In genomic region chr5:78983171-78983570, GRCh38 we compare ENCODE assay signal across 8 cellular contexts. TPM values are rescaled to one million over a fixed set of nuclear protein-coding genes. Genes with fewer than 3 reads are reported as not detected.
DNase-seq lines count a peak whose midpoint lies in the region; ATAC-seq, FAIRE-seq and TF ChIP-seq lines count a peak whose summit lies in the region.
"Not testable (repeated sequence)": the region's sequence is repeated elsewhere in the genome, so short reads cannot be mapped to it uniquely, and the experiment has no call there.

No MANE protein-coding gene starts in this region.

- H3K9ac ChIP-seq in IMR-90 (ENCODE audit: low read depth, low read length), result not testable (repeated sequence)
- H3K9ac ChIP-seq in SU-DHL-6 (ENCODE audit: low read length) (peak overlapping the region; percentile 79), kidney (ENCODE audit: low read length in 2 of 2) (peak overlapping the region in 1 of 2 donors; percentile 74)

- peak overlapping the region; percentile 41; the same call in 1 of the 3 replicates for H2BK15ac ChIP-seq in IMR-90 (ENCODE audit: low read depth, low read length)

- H3K9me3 ChIP-seq in CD8-positive, alpha-beta memory T cell (ENCODE audit: low read length); IMR-90 (ENCODE audit: control insufficient read depth, insufficient read depth, low read length); SU-DHL-6 (ENCODE audit: insufficient read depth, low read length); kidney (ENCODE audit: control insufficient read depth in 1 of 2, low read length in 2 of 2); neutrophil; uterus: not testable (repeated sequence)

- H2AK5ac ChIP-seq in IMR-90 (ENCODE audit: low read depth, low read length), result peak overlapping the region; percentile 81; the same call in 1 of the 2 replicates

- dilution Hi-C loops in IMR-90 (cut with HindIII; ENCODE audit: low sequenced_read_pairs, unreplicated experiment), result not testable (repeated sequence)

- not testable (repeated sequence) for H3K9me1 ChIP-seq in IMR-90 (ENCODE audit: insufficient read depth, low read length)

- not testable (repeated sequence) for BruUV-seq in IMR-90 (replicated peaks; lab: Mats Ljungman, UMichigan)

- FAIRE-seq in kidney (lab: Jason Lieb, UNC), result not testable (repeated sequence)

- not testable (repeated sequence) for H3K36me3 Mint-ChIP-seq in CD8-positive, alpha-beta memory T cell; activated T-helper 1 cell treated with anti-CD3 and anti-CD28 coated beads, Interleukin-12 subunit alpha, Interleukin-12 subunit beta, Interleukin-2, Interleukin-4 antibody, amounts not matched to agents 30 ng/mL and 10 ng/mL and 1 ng/mL, durations not matched to agents 14 hours and 24 hours and 36 hours (ENCODE audit: low read depth); dendritic cell treated with granulocyte-macrophage colony-stimulating factor and Interleukin-4, amounts not matched to agents 40 ng/mL and 50 ng/mL, for 4 days (ENCODE audit: low read depth)

- 100% methylated on average over 3 of the region's 10 CpGs; no CpG with 5 or more reads in 1 of the 2 experiments for WGBS in IMR-90 (ENCODE audit: extremely low coverage in 2 of 2, insufficient read length in 1 of 2), 2 experiments

- H4K8ac ChIP-seq in IMR-90 (ENCODE audit: low read depth in 2 of 2, low read length in 2 of 2), result peak overlapping the region; percentile 72 to 94; a peak in 3 of 4 replicates

- peaks cover 23% of the 10 kb centered on the region for H3F3A ChIP-seq in SU-DHL-6 (ENCODE audit: insufficient read depth)

- H3K14ac ChIP-seq in IMR-90 (replicated peaks; ENCODE audit: low read depth, low read length), result peak overlapping the region; percentile 93

- H2BK20ac ChIP-seq in IMR-90 (ENCODE audit: low read depth, low read length), result peak overlapping the region; percentile 41; the same call in 1 of the 2 replicates

- not testable (repeated sequence) for H4K20me1 ChIP-seq in IMR-90 (ENCODE audit: insufficient read depth, low read length); SU-DHL-6 (ENCODE audit: low read depth, low read length)

- H3K36me3 ChIP-seq in CD8-positive, alpha-beta memory T cell (ENCODE audit: insufficient read depth, low read length); IMR-90 (ENCODE audit: control insufficient read depth, insufficient read depth, low read length); SU-DHL-6 (ENCODE audit: low read length); kidney (ENCODE audit: control insufficient read depth in 1 of 2, insufficient read depth in 2 of 2, low read length in 2 of 2); neutrophil; uterus: not testable (repeated sequence)

- H3K23ac ChIP-seq in IMR-90 (ENCODE audit: low read depth, low read length), result peak overlapping the region; percentile 77

- H3K4me3 Mint-ChIP-seq in CD8-positive, alpha-beta memory T cell, result peak overlapping the region in 6 of 7 donors; percentile 84 to 95 (median 92)
- H3K4me3 Mint-ChIP-seq in activated T-helper 1 cell treated with anti-CD3 and anti-CD28 coated beads, Interleukin-12 subunit alpha, Interleukin-12 subunit beta, Interleukin-2, Interleukin-4 antibody, amounts not matched to agents 30 ng/mL and 10 ng/mL and 1 ng/mL, durations not matched to agents 14 hours and 24 hours and 36 hours, result peak overlapping the region; percentile 85
- H3K4me3 Mint-ChIP-seq in dendritic cell treated with granulocyte-macrophage colony-stimulating factor and Interleukin-4, amounts not matched to agents 40 ng/mL and 50 ng/mL, for 4 days, result peak overlapping the region; percentile 90

- not testable (repeated sequence) for H3K27me3 Mint-ChIP-seq in CD8-positive, alpha-beta memory T cell; activated T-helper 1 cell treated with anti-CD3 and anti-CD28 coated beads, Interleukin-12 subunit alpha, Interleukin-12 subunit beta, Interleukin-2, Interleukin-4 antibody, amounts not matched to agents 30 ng/mL and 10 ng/mL and 1 ng/mL, durations not matched to agents 14 hours and 24 hours and 36 hours (ENCODE audit: insufficient read depth); dendritic cell treated with granulocyte-macrophage colony-stimulating factor and Interleukin-4, amounts not matched to agents 40 ng/mL and 50 ng/mL, for 4 days

- H2BK5ac ChIP-seq in IMR-90 (ENCODE audit: low read depth, low read length, poor library complexity, severe bottlenecking), result peak overlapping the region; percentile 40

- ATAC-seq in IMR-90 (ENCODE audit: low read depth), result not testable (repeated sequence)

- not testable (repeated sequence) for TF ChIP-seq RAD21 in IMR-90 (IDR thresholded peaks at IDR 0.05; ENCODE audit: low read length)

- peak overlapping the region; percentile 58; the same call in 1 of the 2 replicates for H4K91ac ChIP-seq in IMR-90 (ENCODE audit: insufficient read depth, low read depth, low read length)

- POLR2A ChIA-PET in CD8-positive, alpha-beta memory T cell (lab: Charles Lee); IMR-90 (lab: Charles Lee; ENCODE audit: unreplicated experiment): not testable (repeated sequence)

- peaks cover 21 to 35% (median 27%) of the 10 kb centered on the region in 3 donors for H3K4me1 Mint-ChIP-seq in CD8-positive, alpha-beta memory T cell
- H3K4me1 Mint-ChIP-seq in activated T-helper 1 cell treated with anti-CD3 and anti-CD28 coated beads, Interleukin-12 subunit alpha, Interleukin-12 subunit beta, Interleukin-2, Interleukin-4 antibody, amounts not matched to agents 30 ng/mL and 10 ng/mL and 1 ng/mL, durations not matched to agents 14 hours and 24 hours and 36 hours (ENCODE audit: low read depth), result peaks cover 53% of the 10 kb centered on the region
- H3K4me1 Mint-ChIP-seq in dendritic cell treated with granulocyte-macrophage colony-stimulating factor and Interleukin-4, amounts not matched to agents 40 ng/mL and 50 ng/mL, for 4 days (ENCODE audit: low read depth), result peaks cover 47% of the 10 kb centered on the region

- H3K56ac ChIP-seq in IMR-90 (ENCODE audit: extremely low read depth, insufficient read depth, low read length), result not testable (repeated sequence)

- intact Hi-C loops in IMR-90 (cut with micrococcal nuclease), result loop anchor here (5.0 to 10.0 kb wide), 2 partner anchors 39 to 1678 kb away; no protein-coding TSS in a partner anchor
- intact Hi-C loops in activated T-helper 1 cell treated with anti-CD3 and anti-CD28 coated beads, Interleukin-12 subunit alpha, Interleukin-12 subunit beta, Interleukin-2, Interleukin-4 antibody, amounts not matched to agents 30 ng/mL and 10 ng/mL and 1 ng/mL, durations not matched to agents 14 hours and 24 hours and 36 hours (cut with micrococcal nuclease), result loop anchor here (5.0 to 10.0 kb wide), 5 partner anchors 81 to 1488 kb away; partner anchors contain the start of genes AP3B1, HOMER1, MTX3 and WDR41
- intact Hi-C loops in dendritic cell treated with granulocyte-macrophage colony-stimulating factor and Interleukin-4, amounts not matched to agents 40 ng/mL and 50 ng/mL, for 4 days (cut with micrococcal nuclease); kidney (cut with DNase I); uterus (cut with DNase I; ENCODE audit: low total_unique reads): not testable (repeated sequence)

- peak overlapping the region; percentile 88 for H2BK120ac ChIP-seq in IMR-90 (ENCODE audit: low read depth, low read length)

- H3K9me3 Mint-ChIP-seq in CD8-positive, alpha-beta memory T cell; activated T-helper 1 cell treated with anti-CD3 and anti-CD28 coated beads, Interleukin-12 subunit alpha, Interleukin-12 subunit beta, Interleukin-2, Interleukin-4 antibody, amounts not matched to agents 30 ng/mL and 10 ng/mL and 1 ng/mL, durations not matched to agents 14 hours and 24 hours and 36 hours; dendritic cell treated with granulocyte-macrophage colony-stimulating factor and Interleukin-4, amounts not matched to agents 40 ng/mL and 50 ng/mL, for 4 days: not testable (repeated sequence)

- not testable (repeated sequence) for H3K27ac ChIP-seq in CD8-positive, alpha-beta memory T cell (ENCODE audit: low read depth, low read length); SU-DHL-6 (ENCODE audit: low read depth, low read length)
- H3K27ac ChIP-seq in IMR-90 (ENCODE audit: insufficient read depth, low read length) (peak overlapping the region; percentile 18; the same call in 1 of the 2 replicates), kidney (ENCODE audit: low read depth in 2 of 2, low read length in 2 of 2) (peak overlapping the region; percentile 90 to 95), neutrophil (peak overlapping the region; percentile 92), uterus (peak overlapping the region; percentile 100)

- not testable (repeated sequence) for H3K4me3 ChIP-seq in CD8-positive, alpha-beta memory T cell (ENCODE audit: low read length); IMR-90 (ENCODE audit: insufficient read depth, low read depth, low read length); neutrophil (ENCODE audit: low read depth in 1 of 2, low read length in 1 of 2); uterus
- H3K4me3 ChIP-seq in SU-DHL-6 (ENCODE audit: insufficient read depth, low read length, poor library complexity, severe bottlenecking), result peak overlapping the region; percentile 56
- H3K4me3 ChIP-seq in kidney (ENCODE audit: low read length in 2 of 2), result peak overlapping the region in 1 of 2 donors; percentile 79

- H4K5ac ChIP-seq in IMR-90 (ENCODE audit: low read depth, low read length), result peak overlapping the region; percentile 53; the same call in 1 of the 2 replicates

- not testable (repeated sequence) for H3K79me2 ChIP-seq in SU-DHL-6 (ENCODE audit: insufficient read depth, low read length)

- peak overlapping the region; percentile 80 for H3K4ac ChIP-seq in IMR-90 (ENCODE audit: low read depth, low read length)

- peaks cover 18 to 40% of the 10 kb centered on the region in 2 experiments for H3K79me1 ChIP-seq in IMR-90 (ENCODE audit: low read depth in 1 of 2, low read length in 2 of 2)

- in situ Hi-C loops in IMR-90 (cut with MboI; ENCODE audit: low sequenced_read_pairs), result not testable (repeated sequence)

- TF ChIP-seq CTCF in IMR-90 (conservative IDR thresholded peaks at IDR 0.05; ENCODE audit: low read depth, low read length); SU-DHL-6 (IDR thresholded peaks at IDR 0.05; ENCODE audit: insufficient read depth, low read length, poor library complexity, severe bottlenecking); kidney (IDR thresholded peaks at IDR 0.05; ENCODE audit: borderline replicate concordance, extremely low read depth, insufficient read depth); neutrophil (IDR thresholded peaks at IDR 0.05); uterus (IDR thresholded peaks at IDR 0.05): not testable (repeated sequence)

- H2AFZ ChIP-seq in IMR-90 (replicated peaks; ENCODE audit: low read length, poor library complexity) (peak overlapping the region; percentile 85), SU-DHL-6 (ENCODE audit: low read depth, low read length, severe bottlenecking) (peak overlapping the region; percentile 81)

- not testable (repeated sequence) for H3K27me3 ChIP-seq in CD8-positive, alpha-beta memory T cell (ENCODE audit: insufficient read depth, low read length, poor library complexity, severe bottlenecking); IMR-90 (ENCODE audit: control insufficient read depth, insufficient read depth, low read length); SU-DHL-6 (ENCODE audit: low read length); neutrophil; uterus

- H3K18ac ChIP-seq in IMR-90 (ENCODE audit: low read depth, low read length), result peak overlapping the region; percentile 3; the same call in 1 of the 2 replicates

- not testable (repeated sequence) for H3K9me2 ChIP-seq in SU-DHL-6 (replicated peaks; ENCODE audit: insufficient read depth, low read length)

- not testable (repeated sequence) for DNase-seq in CD8-positive, alpha-beta memory T cell; IMR-90; activated T-helper 1 cell treated with anti-CD3 and anti-CD28 coated beads, Interleukin-12 subunit alpha, Interleukin-12 subunit beta, Interleukin-2, Interleukin-4 antibody, amounts not matched to agents 30 ng/mL and 10 ng/mL and 1 ng/mL, durations not matched to agents 14 hours and 24 hours and 36 hours (ENCODE audit: low spot score); kidney; uterus

- CTCF ChIA-PET in CD8-positive, alpha-beta memory T cell (lab: Charles Lee), result interaction anchor here (0.7 to 3.4 kb wide), 3 partner anchors 11 to 482 kb away, joined by 3 to 14 read pairs (median 4); no protein-coding TSS in a partner anchor
- CTCF ChIA-PET in IMR-90 (lab: Yijun Ruan, JAX), result interaction anchor here (1.2 kb wide), 1 partner anchor 28 kb away, joined by 3 read pairs; no protein-coding TSS in a partner anchor

- TF ChIP-seq POLR2A in IMR-90 (IDR thresholded peaks at IDR 0.05; ENCODE audit: low read depth, low read length); uterus (IDR thresholded peaks at IDR 0.05): not testable (repeated sequence)

- not testable (repeated sequence) for H3K4me1 ChIP-seq in CD8-positive, alpha-beta memory T cell (ENCODE audit: insufficient read depth, low read length); IMR-90 (ENCODE audit: control insufficient read depth, insufficient read depth, low read length); uterus
- H3K4me1 ChIP-seq in kidney (ENCODE audit: control insufficient read depth in 1 of 2, insufficient read depth in 1 of 2, low read depth in 1 of 2, low read length in 2 of 2), result peaks cover 9 to 20% of the 10 kb centered on the region in 2 donors
- H3K4me1 ChIP-seq in neutrophil (ENCODE audit: control insufficient read depth in 1 of 2, insufficient read depth in 1 of 2, low read depth in 1 of 2, low read length in 1 of 2), result peaks cover 30 to 41% of the 10 kb centered on the region in 2 experiments

- H3K27ac Mint-ChIP-seq in CD8-positive, alpha-beta memory T cell, result peak overlapping the region; percentile 85 to 99 (median 90)
- H3K27ac Mint-ChIP-seq in activated T-helper 1 cell treated with anti-CD3 and anti-CD28 coated beads, Interleukin-12 subunit alpha, Interleukin-12 subunit beta, Interleukin-2, Interleukin-4 antibody, amounts not matched to agents 30 ng/mL and 10 ng/mL and 1 ng/mL, durations not matched to agents 14 hours and 24 hours and 36 hours, result peak overlapping the region; percentile 4
- H3K27ac Mint-ChIP-seq in dendritic cell treated with granulocyte-macrophage colony-stimulating factor and Interleukin-4, amounts not matched to agents 40 ng/mL and 50 ng/mL, for 4 days, result peak overlapping the region; percentile 93

- peak overlapping the region; percentile 77 for H2AK9ac ChIP-seq in IMR-90 (replicated peaks; ENCODE audit: low read depth, low read length, poor library complexity)

- H3K4me2 ChIP-seq in IMR-90 (ENCODE audit: low read depth, low read length) (peak overlapping the region; percentile 96; the same call in 1 of the 2 replicates), SU-DHL-6 (ENCODE audit: low read depth, low read length, poor library complexity, severe bottlenecking) (peak overlapping the region; percentile 84)

RNA-seq across cellular contexts. Expression of gene ARSB, which starts 1.9 kb away (rescaled TPM):
- total RNA-seq in CD8-positive, alpha-beta memory T cell, result 10 to 100 TPM; 19.6 to 19.9 TPM
- polyA plus RNA-seq in CD8-positive, alpha-beta memory T cell, result 5.1 TPM
- 14.7 and 16.0 TPM in 2 replicates for total RNA-seq in IMR-90 (2012; rRNA removed)
- polyA plus RNA-seq in IMR-90 (2012; rRNA removed), result 16.3 TPM in 2 replicates
- polyA plus RNA-seq in IMR-90 (2012; cell fraction: cytosol; rRNA removed), result 11.7 and 12.5 TPM in 2 replicates
- polyA plus RNA-seq in IMR-90 (2012; cell fraction: nucleus; rRNA removed; ENCODE audit: low replicate concordance), result 3.4 and 7.0 TPM in 2 replicates
- total RNA-seq in activated T-helper 1 cell treated with anti-CD3 and anti-CD28 coated beads, Interleukin-12 subunit alpha, Interleukin-12 subunit beta, Interleukin-2, Interleukin-4 antibody, amounts not matched to agents 30 ng/mL and 10 ng/mL and 1 ng/mL, durations not matched to agents 14 hours and 24 hours and 36 hours, result 11.3 and 13.8 TPM in 2 replicates
- total RNA-seq in kidney, result 16.4 TPM
- polyA plus RNA-seq in kidney (ENCODE audit: insufficient read depth, low read depth, low replicate concordance), result 8.3 TPM
- 10 to 100 TPM in 3 of 4 donors, 1 to 10 TPM in 1; 10.0 to 22.7 (median 15.1) TPM for total RNA-seq in uterus

Comparison
In these comparisons a context has a peak if more than half of its experiments do, and no peak if none do; other contexts are left out.
1. H3K27ac Mint-ChIP-seq: peak in every context shown above with its lines; median percentile 93 in dendritic cell treated with granulocyte-macrophage colony-stimulating factor and Interleukin-4, amounts not matched to agents 40 ng/mL and 50 ng/mL, for 4 days; 90 in CD8-positive, alpha-beta memory T cell; 4 in activated T-helper 1 cell treated with anti-CD3 and anti-CD28 coated beads, Interleukin-12 subunit alpha, Interleukin-12 subunit beta, Interleukin-2, Interleukin-4 antibody, amounts not matched to agents 30 ng/mL and 10 ng/mL and 1 ng/mL, durations not matched to agents 14 hours and 24 hours and 36 hours.